ENCODE assay signal across 35 cellular contexts in genomic region chr5:175739973-175740372, GRCh38.
"Had no signal": no experiment of that assay in that cellular context is flagged by ENCODE, and none has a peak within 500 bp of the region (broad histone marks: within the 10 kb centered on the region; RNA-seq: fewer than 3 reads in every experiment).

No MANE protein-coding gene starts in this region.

- H3K27ac Mint-ChIP-seq: activated CD4-positive, alpha-beta memory T cell treated with anti-CD3 and anti-CD28 coated beads, Interleukin-2, amount 10 ng/mL, durations not matched to agents 7 days and 5 days; activated CD4-positive, alpha-beta T cell treated with anti-CD3 and anti-CD28 coated beads for 36 hours; activated CD4-positive, alpha-beta T cell treated with anti-CD3 and anti-CD28 coated beads, Interleukin-2, amount 10 ng/mL, durations not matched to agents 7 days and 5 days; activated CD8-positive, alpha-beta memory T cell treated with anti-CD3 and anti-CD28 coated beads, Interleukin-2, amount 10 ng/mL, durations not matched to agents 7 days and 5 days; activated CD8-positive, alpha-beta T cell treated with anti-CD3 and anti-CD28 coated beads, Interleukin-2, amount 10 ng/mL, durations not matched to agents 7 days and 5 days; activated naive CD4-positive, alpha-beta T cell treated with anti-CD3 and anti-CD28 coated beads for 36 hours; activated naive CD4-positive, alpha-beta T cell treated with anti-CD3 and anti-CD28 coated beads, Interleukin-2, amount 50 U/mL, for 72 hours; activated naive CD8-positive, alpha-beta T cell treated with anti-CD3 and anti-CD28 coated beads for 36 hours; activated T-cell treated with anti-CD3 and anti-CD28 coated beads, Interleukin-2, amount 50 U/mL, for 24 hours; activated T-helper 2 cell treated with anti-CD3 and anti-CD28 coated beads, Interferon-gamma antibody, Interleukin-2, Interleukin-4, amounts not matched to agents 10 μg/mL and 5 μg/mL and 100 μg/mL, durations not matched to agents 14 hours and 24 hours and 36 hours; T-helper 1 cell treated with Interleukin-12 subunit alpha and Interleukin-12 subunit beta and Interleukin-4 antibody, amounts not matched to agents 30 μg/mL and 1 μg/mL, for 36 hours; T-helper 2 cell treated with Interferon-gamma antibody and Interleukin-4, amounts not matched to agents 5 μg/mL and 100 μg/mL, for 36 hours; WTC11 had no signal

- H3K27ac ChIP-seq: adrenal gland, body of pancreas, brain microvascular endothelial cell, breast epithelium, WERI-Rb-1 had no signal

- H3K4me3 Mint-ChIP-seq: activated CD4-positive, alpha-beta memory T cell treated with anti-CD3 and anti-CD28 coated beads, Interleukin-2, amount 10 ng/mL, durations not matched to agents 7 days and 5 days; activated CD4-positive, alpha-beta T cell treated with anti-CD3 and anti-CD28 coated beads for 36 hours; activated CD4-positive, alpha-beta T cell treated with anti-CD3 and anti-CD28 coated beads, Interleukin-2, amount 10 ng/mL, durations not matched to agents 7 days and 5 days; activated CD8-positive, alpha-beta memory T cell treated with anti-CD3 and anti-CD28 coated beads, Interleukin-2, amount 10 ng/mL, durations not matched to agents 7 days and 5 days; activated CD8-positive, alpha-beta T cell treated with anti-CD3 and anti-CD28 coated beads, Interleukin-2, amount 10 ng/mL, durations not matched to agents 7 days and 5 days; activated naive CD4-positive, alpha-beta T cell treated with anti-CD3 and anti-CD28 coated beads for 36 hours; activated naive CD8-positive, alpha-beta T cell treated with anti-CD3 and anti-CD28 coated beads for 36 hours; activated T-cell treated with anti-CD3 and anti-CD28 coated beads, Interleukin-2, amount 50 U/mL, for 24 hours; T-helper 1 cell treated with Interleukin-12 subunit alpha and Interleukin-12 subunit beta and Interleukin-4 antibody, amounts not matched to agents 30 μg/mL and 1 μg/mL, for 36 hours; T-helper 2 cell treated with Interferon-gamma antibody and Interleukin-4, amounts not matched to agents 5 μg/mL and 100 μg/mL, for 36 hours; WTC11 had no signal

- DNase-seq: activated CD4-positive, alpha-beta memory T cell treated with anti-CD3 and anti-CD28 coated beads, Interleukin-2, amount 10 ng/mL, durations not matched to agents 7 days and 5 days; activated CD4-positive, alpha-beta T cell treated with anti-CD3 and anti-CD28 coated beads for 1 hour; activated CD4-positive, alpha-beta T cell treated with anti-CD3 and anti-CD28 coated beads for 36 hours; activated CD4-positive, alpha-beta T cell treated with anti-CD3 and anti-CD28 coated beads for 48 hours; activated CD4-positive, alpha-beta T cell treated with anti-CD3 and anti-CD28 coated beads, Interleukin-2, amount 10 ng/mL, durations not matched to agents 7 days and 5 days; activated CD4-positive, alpha-beta T cell treated with anti-CD3 and anti-CD28 coated beads, Interleukin-2, amount 50 U/mL, for 48 hours; activated CD4-positive, CD25-positive, alpha-beta regulatory T cell; activated CD8-positive, alpha-beta memory T cell treated with anti-CD3 and anti-CD28 coated beads for 24 hours; activated CD8-positive, alpha-beta T cell treated with anti-CD3 and anti-CD28 coated beads, Interleukin-2, amount 10 ng/mL, durations not matched to agents 7 days and 5 days; activated effector memory CD4-positive, alpha-beta T cell treated with Interleukin-2 at 50 U/mL for 16 hours; activated gamma-delta T cell treated with Interleukin-2 at 50 U/mL for 16 hours; activated naive CD4-positive, alpha-beta T cell; activated naive CD4-positive, alpha-beta T cell treated with anti-CD3 and anti-CD28 coated beads for 36 hours; activated naive CD4-positive, alpha-beta T cell treated with anti-CD3 and anti-CD28 coated beads, Interleukin-2, amount 50 U/mL, for 16 hours; activated naive CD8-positive, alpha-beta T cell treated with anti-CD3 and anti-CD28 coated beads for 36 hours; activated T-cell treated with anti-CD3 and anti-CD28 coated beads, Interleukin-2, amount 50 U/mL, for 24 hours; amniotic stem cell; aorta; body of pancreas; brain microvascular endothelial cell; central memory CD4-positive, alpha-beta T cell; T-helper 1 cell; T-helper 2 cell; T-helper 9 cell; WERI-Rb-1 had no signal

- FAIRE-seq: astrocyte had no signal

- H3K4me3 ChIP-seq: adrenal gland, body of pancreas, breast epithelium had no signal

- ATAC-seq: activated CD4-positive, alpha-beta T cell treated with anti-CD3 and anti-CD28 coated beads for 36 hours; activated CD4-positive, CD25-positive, alpha-beta regulatory T cell treated with anti-CD3 and anti-CD28 coated beads, Interleukin-2, amount 50 U/mL, for 24 hours; activated CD8-positive, alpha-beta memory T cell treated with anti-CD3 and anti-CD28 coated beads, Interleukin-2, amount 10 ng/mL, durations not matched to agents 7 days and 5 days; activated CD8-positive, alpha-beta T cell treated with anti-CD3 and anti-CD28 coated beads, Interleukin-2, amount 10 ng/mL, durations not matched to agents 7 days and 5 days; activated naive CD4-positive, alpha-beta T cell treated with anti-CD3 and anti-CD28 coated beads, Interleukin-2, amount 50 U/mL, for 72 hours; body of pancreas; WTC11 had no signal

- H3K9me3 Mint-ChIP-seq: activated CD4-positive, alpha-beta memory T cell treated with anti-CD3 and anti-CD28 coated beads, Interleukin-2, amount 10 ng/mL, durations not matched to agents 7 days and 5 days; activated CD4-positive, alpha-beta T cell treated with anti-CD3 and anti-CD28 coated beads, Interleukin-2, amount 10 ng/mL, durations not matched to agents 7 days and 5 days; activated naive CD4-positive, alpha-beta T cell treated with anti-CD3 and anti-CD28 coated beads for 36 hours; activated naive CD4-positive, alpha-beta T cell treated with anti-CD3 and anti-CD28 coated beads, Interleukin-2, amount 50 U/mL, for 72 hours; activated naive CD8-positive, alpha-beta T cell treated with anti-CD3 and anti-CD28 coated beads for 36 hours; activated T-cell treated with anti-CD3 and anti-CD28 coated beads, Interleukin-2, amount 50 U/mL, for 24 hours; activated T-helper 2 cell treated with anti-CD3 and anti-CD28 coated beads, Interferon-gamma antibody, Interleukin-2, Interleukin-4, amounts not matched to agents 10 μg/mL and 5 μg/mL and 100 μg/mL, durations not matched to agents 14 hours and 24 hours and 36 hours; T-helper 1 cell treated with Interleukin-12 subunit alpha and Interleukin-12 subunit beta and Interleukin-4 antibody, amounts not matched to agents 30 μg/mL and 1 μg/mL, for 36 hours; T-helper 2 cell treated with Interferon-gamma antibody and Interleukin-4, amounts not matched to agents 5 μg/mL and 100 μg/mL, for 36 hours; WTC11 had no signal

- H3K4me1 Mint-ChIP-seq: activated CD4-positive, alpha-beta memory T cell treated with anti-CD3 and anti-CD28 coated beads, Interleukin-2, amount 10 ng/mL, durations not matched to agents 7 days and 5 days; activated CD4-positive, alpha-beta T cell treated with anti-CD3 and anti-CD28 coated beads for 36 hours; activated CD4-positive, alpha-beta T cell treated with anti-CD3 and anti-CD28 coated beads, Interleukin-2, amount 10 ng/mL, durations not matched to agents 7 days and 5 days; activated CD8-positive, alpha-beta memory T cell treated with anti-CD3 and anti-CD28 coated beads, Interleukin-2, amount 10 ng/mL, durations not matched to agents 7 days and 5 days; activated naive CD8-positive, alpha-beta T cell treated with anti-CD3 and anti-CD28 coated beads for 36 hours had no signal

- H3K36me3 ChIP-seq: adrenal gland, brain microvascular endothelial cell, breast epithelium, WERI-Rb-1 had no signal

- H3K27me3 ChIP-seq: adrenal gland, body of pancreas, brain microvascular endothelial cell had no signal

- H3K9me3 ChIP-seq: adrenal gland, body of pancreas, breast epithelium had no signal

- H3K4me1 ChIP-seq: adrenal gland, body of pancreas, breast epithelium had no signal

- H3K36me3 Mint-ChIP-seq: activated CD8-positive, alpha-beta memory T cell treated with anti-CD3 and anti-CD28 coated beads, Interleukin-2, amount 10 ng/mL, durations not matched to agents 7 days and 5 days; activated naive CD4-positive, alpha-beta T cell treated with anti-CD3 and anti-CD28 coated beads, Interleukin-2, amount 50 U/mL, for 72 hours; activated naive CD8-positive, alpha-beta T cell treated with anti-CD3 and anti-CD28 coated beads for 36 hours; WTC11 had no signal
